9 cellular contexts compared by ENCODE assay signal in genomic region chr20:45300961-45301360, GRCh38. TPM values are rescaled to one million over a fixed set of nuclear protein-coding genes. Genes with fewer than 3 reads are reported as not detected.
DNase-seq lines count a peak whose midpoint lies in the region; ATAC-seq and TF ChIP-seq lines count a peak whose summit lies in the region.
"Had no signal": no experiment of that assay in that cellular context is flagged by ENCODE, and none has a peak within 500 bp of the region (broad histone marks: within the 10 kb centered on the region; RNA-seq: fewer than 3 reads in every experiment).

No MANE protein-coding gene starts in this region.

- no peaks in the 10 kb centered on the region for H4K20me1 ChIP-seq in SK-N-SH (ENCODE audit: insufficient read depth)

- H2AFZ ChIP-seq in SK-N-SH (ENCODE audit: low read depth), result no peak overlapping the region

- POLR2A ChIA-PET in SK-N-SH (lab: Yijun Ruan, JAX), result interaction anchor here (0.6 kb wide), 1 partner anchor 55 kb away, joined by 3 read pairs; no protein-coding TSS in a partner anchor

- no peak for TF ChIP-seq EP300 in SK-N-SH (IDR thresholded peaks at IDR 0.05; ENCODE audit: borderline replicate concordance in 1 of 2, low read depth in 1 of 2, low read length in 1 of 2)

- no peaks in the 10 kb centered on the region; a peak in 2 of 4 replicates for H3K4me1 ChIP-seq in SK-N-SH (ENCODE audit: control insufficient read depth in 1 of 2, insufficient read depth in 2 of 2, low read depth in 1 of 2, low read length in 1 of 2)

- no peaks in the 10 kb centered on the region for H3K36me3 Mint-ChIP-seq in activated T-helper 17 cell treated with anti-CD3 and anti-CD28 coated beads, Interleukin-2, amount 50 U/mL, for 72 hours (ENCODE audit: low read depth)
- H3K36me3 Mint-ChIP-seq: T-cell had no signal

- H3K27me3 Mint-ChIP-seq in activated T-helper 17 cell treated with anti-CD3 and anti-CD28 coated beads, Interleukin-2, amount 50 U/mL, for 72 hours, result peaks cover 11% of the 10 kb centered on the region

- H3K9me3 ChIP-seq in SK-N-SH, result no peaks in the 10 kb centered on the region

- H3K4me3 Mint-ChIP-seq in activated T-helper 17 cell treated with anti-CD3 and anti-CD28 coated beads, Interleukin-2, amount 50 U/mL, for 72 hours, result no peak overlapping the region
- H3K4me3 Mint-ChIP-seq: T-cell had no signal

- no peak overlapping the region for H3K4me2 ChIP-seq in SK-N-SH

- H3K9me3 Mint-ChIP-seq in activated T-helper 17 cell treated with anti-CD3 and anti-CD28 coated beads, Interleukin-2, amount 50 U/mL, for 72 hours, result no peaks in the 10 kb centered on the region
- H3K9me3 Mint-ChIP-seq: T-cell had no signal

- TF ChIP-seq CTCF in SK-N-SH (IDR thresholded peaks at IDR 0.05), result peak; percentile 52
- peak; percentile 45 for TF ChIP-seq CTCF in fibroblast of the aortic adventitia (IDR thresholded peaks at IDR 0.05; ENCODE audit: insufficient read depth, low read length)

- H3K4me3 ChIP-seq in SK-N-SH (ENCODE audit: low read depth in 2 of 2, low read length in 1 of 2) (no peak overlapping the region), fibroblast of the aortic adventitia (ENCODE audit: low read depth, low read length) (no peak overlapping the region)

- H3K4me1 Mint-ChIP-seq in activated T-helper 17 cell treated with anti-CD3 and anti-CD28 coated beads, Interleukin-2, amount 50 U/mL, for 72 hours, result peaks cover 19% of the 10 kb centered on the region

- no peak overlapping the region for H3K27ac Mint-ChIP-seq in activated T-helper 17 cell treated with anti-CD3 and anti-CD28 coated beads, Interleukin-2, amount 50 U/mL, for 72 hours
- H3K27ac Mint-ChIP-seq: T-cell had no signal

- H3K79me2 ChIP-seq in SK-N-SH (ENCODE audit: insufficient read depth), result no peaks in the 10 kb centered on the region

- no peaks in the 10 kb centered on the region for H3K36me3 ChIP-seq in SK-N-SH (replicated peaks in 1 of 2; ENCODE audit: control insufficient read depth in 1 of 2, insufficient read depth in 2 of 2, low read length in 1 of 2)

- CTCF ChIA-PET in SK-N-SH (lab: Yijun Ruan, JAX), result interaction anchor here (0.6 to 8.1 kb wide), 11 partner anchors 8 to 471 kb away, joined by 3 to 100 read pairs (median 5); no protein-coding TSS in a partner anchor

- H3K9me2 ChIP-seq in SK-N-SH, result no peaks in the 10 kb centered on the region

- H3K27ac ChIP-seq in SK-N-SH (ENCODE audit: low read depth in 2 of 2, low read length in 1 of 2), result no peak overlapping the region

- WGBS in SK-N-SH (ENCODE audit: low lambda C conversion rate), result 0% methylated on average over 2 of the region's 4 CpGs

- H3K9ac ChIP-seq in SK-N-SH, result no peak overlapping the region

- DNase-seq in Daoy (ENCODE audit: low read depth), result peak; percentile 74
- peak; percentile 34 for DNase-seq in HCEC 1CT
- peak; percentile 79 for DNase-seq in SK-N-SH
- no peak for DNase-seq in fibroblast of the aortic adventitia (ENCODE audit: low read depth)
- DNase-seq in NCI-H1694 (lab: John Stamatoyannopoulos, UW), result no peak
- no peak for DNase-seq in AML-193 (lab: John Stamatoyannopoulos, UW)

- H3F3A ChIP-seq in SK-N-SH (replicated peaks; ENCODE audit: insufficient read depth), result no peaks in the 10 kb centered on the region

- H3K27me3 ChIP-seq in SK-N-SH (ENCODE audit: insufficient read depth), result no peaks in the 10 kb centered on the region; the same call in 1 of the 2 replicates

- no peak for ATAC-seq in activated T-helper 17 cell treated with anti-CD3 and anti-CD28 coated beads, Interleukin-2, amount 50 U/mL, for 72 hours (replicated peaks)
- ATAC-seq in HG02970 (IDR thresholded peaks at IDR 0.05; ENCODE audit: low FRiP score, unreplicated experiment), result no peak

- TF ChIP-seq RAD21 in SK-N-SH (IDR thresholded peaks at IDR 0.05; ENCODE audit: low read length), result no peak

TF ChIP-seq in SK-N-SH, 30 proteins besides CTCF, POLR2A, EP300 and RAD21 (continues in another document):
- no peak for TF ChIP-seq IRF3 (IDR thresholded peaks at IDR 0.05; ENCODE audit: low read depth, low read length)
- no peak for TF ChIP-seq SIN3A (IDR thresholded peaks at IDR 0.05; ENCODE audit: borderline replicate concordance, low read depth, low read length)
- TF ChIP-seq FOXJ3 (CRISPR knock-in tag; IDR thresholded peaks at IDR 0.05), result no peak
- TF ChIP-seq NRF1 (IDR thresholded peaks at IDR 0.05; ENCODE audit: low read depth, low read length), result no peak
- no peak for TF ChIP-seq SMC3 (IDR thresholded peaks at IDR 0.05; ENCODE audit: low read depth, low read length)
- TF ChIP-seq PBX3 (IDR thresholded peaks at IDR 0.05), result no peak
- no peak for TF ChIP-seq USF1 (IDR thresholded peaks at IDR 0.05; ENCODE audit: borderline replicate concordance, low read depth)
- TF ChIP-seq FOSL2 (IDR thresholded peaks at IDR 0.05; ENCODE audit: borderline replicate concordance, low read depth), result no peak
- no peak for TF ChIP-seq RFX5 (IDR thresholded peaks at IDR 0.05; ENCODE audit: low read length)
- TF ChIP-seq POLR2AphosphoS5 (IDR thresholded peaks at IDR 0.05; ENCODE audit: low read depth, low read length), result no peak
- no peak for TF ChIP-seq TAF1 (IDR thresholded peaks at IDR 0.05; ENCODE audit: borderline replicate concordance, low read depth, low read length)
- TF ChIP-seq GABPA (IDR thresholded peaks at IDR 0.05; ENCODE audit: low read depth), result no peak

RNA-seq across cellular contexts. Expression of gene RBPJL, which starts 5.7 kb away (rescaled TPM):
- not detected in 2 replicates for total RNA-seq in Daoy (2014; rRNA removed; shearing (Covaris generic))
- not detected in 2 replicates for polyA plus RNA-seq in SK-N-SH (2012; rRNA removed)
- not detected in 2 replicates for polyA plus RNA-seq in SK-N-SH (2012; cell fraction: cytosol; rRNA removed)
- 0.05 and 0.11 TPM in 2 replicates for polyA plus RNA-seq in SK-N-SH (2012; cell fraction: nucleus; rRNA removed)
- not detected in 2 replicates for total RNA-seq in fibroblast of the aortic adventitia (ENCODE audit: low replicate concordance)
- not detected for total RNA-seq in activated T-helper 17 cell treated with anti-CD3 and anti-CD28 coated beads, Interleukin-2, amount 50 U/mL, for 72 hours

RNA-seq across cellular contexts. Expression of gene MATN4, which starts 7.1 kb away (rescaled TPM):
- total RNA-seq in Daoy (2014; rRNA removed; shearing (Covaris generic)), result not detected in 2 replicates
- polyA plus RNA-seq in SK-N-SH (2012; rRNA removed), result 0.13 and 0.16 TPM in 2 replicates
- polyA plus RNA-seq in SK-N-SH (2012; cell fraction: cytosol; rRNA removed), result 0.04 and 0.07 TPM in 2 replicates
- polyA plus RNA-seq in SK-N-SH (2012; cell fraction: nucleus; rRNA removed), result 0.39 and 0.79 TPM in 2 replicates
- total RNA-seq in fibroblast of the aortic adventitia (ENCODE audit: low replicate concordance), result not detected in 2 replicates
- total RNA-seq in activated T-helper 17 cell treated with anti-CD3 and anti-CD28 coated beads, Interleukin-2, amount 50 U/mL, for 72 hours, result under 1 TPM; 0.11 to 0.66 TPM
- total RNA-seq: T-cell had no signal

RNA-seq across cellular contexts. Expression of gene SLPI, which starts 46.6 kb away (rescaled TPM):
- total RNA-seq in Daoy (2014; rRNA removed; shearing (Covaris generic)), result not detected in 2 replicates
- not detected in 2 replicates for polyA plus RNA-seq in SK-N-SH (2012; rRNA removed)
- not detected in 2 replicates for polyA plus RNA-seq in SK-N-SH (2012; cell fraction: cytosol; rRNA removed)
- polyA plus RNA-seq in SK-N-SH (2012; cell fraction: nucleus; rRNA removed), result 0.11 TPM in 1 of 2 replicates, not detected in the other
- 0.63 and 12.9 TPM in 2 replicates for total RNA-seq in fibroblast of the aortic adventitia (ENCODE audit: low replicate concordance)
- total RNA-seq in activated T-helper 17 cell treated with anti-CD3 and anti-CD28 coated beads, Interleukin-2, amount 50 U/mL, for 72 hours, result not detected

RNA-seq across cellular contexts. Expression of gene SDC4, which starts 47.3 kb away (rescaled TPM):
- total RNA-seq in Daoy (2014; rRNA removed; shearing (Covaris generic)), result 136 and 143 TPM in 2 replicates
- 131 and 192 TPM in 2 replicates for polyA plus RNA-seq in SK-N-SH (2012; rRNA removed)
- polyA plus RNA-seq in SK-N-SH (2012; cell fraction: cytosol; rRNA removed), result 139 and 153 TPM in 2 replicates
- polyA plus RNA-seq in SK-N-SH (2012; cell fraction: nucleus; rRNA removed), result 94.9 and 96.1 TPM in 2 replicates
- total RNA-seq in fibroblast of the aortic adventitia (ENCODE audit: low replicate concordance), result 91.1 and 150 TPM in 2 replicates
- total RNA-seq in activated T-helper 17 cell treated with anti-CD3 and anti-CD28 coated beads, Interleukin-2, amount 50 U/mL, for 72 hours, result 10 to 100 TPM; 21.6 to 62.6 TPM

Comparison
In these comparisons a context has a peak if more than half of its experiments do, and no peak if none do; other contexts are left out.
1. DNase-seq: peak in Daoy (single experiment), HCEC 1CT (single experiment) and SK-N-SH (single experiment); none in fibroblast of the aortic adventitia (single experiment), NCI-H1694 (single experiment) and AML-193 (0 of 2).